Comparison of ENCODE assay signal across 17 cellular contexts in genomic region chr5:307306-307705, GRCh38. TPM values are rescaled to one million over a fixed set of nuclear protein-coding genes. Genes with fewer than 3 reads are reported as not detected.
DNase-seq lines count a peak whose midpoint lies in the region; ATAC-seq and TF ChIP-seq lines count a peak whose summit lies in the region.
"Had no signal": no experiment of that assay in that cellular context is flagged by ENCODE, and none has a peak within 500 bp of the region (broad histone marks: within the 10 kb centered on the region; RNA-seq: fewer than 3 reads in every experiment).

No MANE protein-coding gene starts in this region.

- CTCF ChIA-PET in WTC11 (lab: Charles Lee): interaction anchor here (1.4 kb wide), 1 partner anchor 124 kb away, joined by 3 read pairs; no protein-coding TSS in a partner anchor

- DNase-seq in activated effector memory CD4-positive, alpha-beta T cell treated with anti-CD3 and anti-CD28 coated beads, Interleukin-2, amount 50 U/mL, for 16 hours: peak; percentile 54
- DNase-seq in activated effector memory CD4-positive, alpha-beta T cell treated with Interleukin-2 at 50 U/mL for 16 hours: no peak
- DNase-seq in WTC11 (ENCODE audit: low spot score) (no peak), nephron progenitor cell (no peak), NCI-H2029 (lab: John Stamatoyannopoulos, UW) (no peak), NCI-H69 (lab: John Stamatoyannopoulos, UW) (no peak)
- DNase-seq: COR-L47, DMS153, EL, KG1, NCI-H1048, NCI-H82, SHP77 had no signal

- TF ChIP-seq CTCF in WTC11 (IDR thresholded peaks at IDR 0.05) (no peak), nephron progenitor cell (IDR thresholded peaks at IDR 0.05) (no peak)

- POLR2A ChIA-PET in WTC11 (lab: Charles Lee): no interaction called here

- H3K27ac Mint-ChIP-seq in WTC11 (peak overlapping the region; percentile 95), nephron progenitor cell (peak overlapping the region; percentile 49)

- ATAC-seq in WTC11: no peak
- no peak for ATAC-seq in HG02938 (IDR thresholded peaks at IDR 0.05; ENCODE audit: unreplicated experiment)
- no peak for ATAC-seq in HG03469 (IDR thresholded peaks at IDR 0.05; ENCODE audit: unreplicated experiment)
- ATAC-seq: SK-N-SH treated with all-trans-retinoic acid at 6 μM for 48 hours had no signal

- H3K36me3 Mint-ChIP-seq in WTC11: peaks cover 6% of the 10 kb centered on the region
- peaks cover 7% of the 10 kb centered on the region for H3K36me3 Mint-ChIP-seq in nephron progenitor cell (ENCODE audit: low read depth)

- H3K27me3 Mint-ChIP-seq in WTC11 (ENCODE audit: low read depth) (no peaks in the 10 kb centered on the region), nephron progenitor cell (ENCODE audit: low read depth, poor library complexity) (no peaks in the 10 kb centered on the region)

- no peak overlapping the region for H3K4me3 Mint-ChIP-seq in WTC11
- no peak overlapping the region for H3K4me3 Mint-ChIP-seq in nephron progenitor cell
- H3K4me3 Mint-ChIP-seq: CD14-positive monocyte had no signal

- H3K4me1 Mint-ChIP-seq in WTC11: peaks cover 31% of the 10 kb centered on the region
- peaks cover 68% of the 10 kb centered on the region for H3K4me1 Mint-ChIP-seq in nephron progenitor cell
- H3K4me1 Mint-ChIP-seq: CD14-positive monocyte had no signal

- H3K9me3 Mint-ChIP-seq in WTC11 (no peaks in the 10 kb centered on the region), nephron progenitor cell (no peaks in the 10 kb centered on the region)
- H3K9me3 Mint-ChIP-seq: CD14-positive monocyte had no signal

TF ChIP-seq in WTC11, 78 proteins besides CTCF, POLR2A, EP300 and RAD21:
- TF ChIP-seq HMGXB4 (CRISPR knock-in tag; IDR thresholded peaks at IDR 0.05): no peak
- TF ChIP-seq NR2C2 (CRISPR knock-in tag; IDR thresholded peaks at IDR 0.05): no peak
- no peak for TF ChIP-seq RORB (CRISPR knock-in tag; IDR thresholded peaks at IDR 0.05)
- TF ChIP-seq ZNF121 (CRISPR knock-in tag; IDR thresholded peaks at IDR 0.05): no peak
- no peak for TF ChIP-seq ESRRA (CRISPR knock-in tag; IDR thresholded peaks at IDR 0.05; ENCODE audit: borderline replicate concordance)

RNA-seq across cellular contexts. Expression of gene AHRR, which starts 14.2 kb away (rescaled TPM):
- 4.5 to 9.7 TPM (median 7.0 TPM) in 3 replicates for total RNA-seq in WTC11 (2021)

RNA-seq across cellular contexts. Expression of gene PDCD6, which starts 35.9 kb away (rescaled TPM):
- 80.4 to 86.8 TPM (median 83.6 TPM) in 3 replicates for total RNA-seq in WTC11 (2021)
